25 cellular contexts compared by ENCODE assay signal in genomic region chr14:72315720-72316119, GRCh38.
"Had no signal": no experiment of that assay in that cellular context is flagged by ENCODE, and none has a peak within 500 bp of the region (broad histone marks: within the 10 kb centered on the region; RNA-seq: fewer than 3 reads in every experiment).

No MANE protein-coding gene starts in this region.

- H3K4me3 Mint-ChIP-seq: activated B cell treated with CpG ODN at 0.5 μM for 24 hours; activated CD4-positive, alpha-beta memory T cell treated with anti-CD3 and anti-CD28 coated beads for 36 hours; activated naive CD4-positive, alpha-beta T cell treated with anti-CD3 and anti-CD28 coated beads for 36 hours; activated naive CD8-positive, alpha-beta T cell treated with anti-CD3 and anti-CD28 coated beads, Interleukin-2, amount 10 ng/mL, durations not matched to agents 7 days and 5 days; activated T-cell treated with anti-CD3 and anti-CD28 coated beads, Interleukin-2, amount 50 U/mL, for 72 hours; endodermal cell; type B pancreatic cell had no signal

- DNase-seq: activated B cell treated with CpG ODN at 0.5 μM for 24 hours; activated CD4-positive, alpha-beta memory T cell treated with anti-CD3 and anti-CD28 coated beads for 36 hours; activated CD4-positive, alpha-beta T cell treated with anti-CD3 and anti-CD28 coated beads for 4 hours; activated effector memory CD4-positive, alpha-beta T cell treated with Interleukin-2 at 50 U/mL for 16 hours; activated naive CD4-positive, alpha-beta T cell treated with anti-CD3 and anti-CD28 coated beads for 36 hours; activated naive CD8-positive, alpha-beta T cell treated with anti-CD3 and anti-CD28 coated beads, Interleukin-2, amount 10 ng/mL, durations not matched to agents 7 days and 5 days; activated T-cell treated with anti-CD3 and anti-CD28 coated beads, Interleukin-2, amount 50 U/mL, for 72 hours; amniotic stem cell; cerebellar nuclear complex; endodermal cell; foreskin fibroblast; heart right ventricle; islet precursor cell; left cardiac atrium; mesenchymal stem cell; occipital lobe; stimulated activated CD4-positive, alpha-beta T cell treated with anti-CD3 and anti-CD28 coated beads, Interleukin-2, amount 100 ng/mL, for 48 hours; stimulated activated CD8-positive, alpha-beta memory T cell treated with anti-CD3 and anti-CD28 coated beads, Interleukin-4, amount 100 ng/mL, for 48 hours; stimulated activated naive CD4-positive, alpha-beta T cell treated with Interleukin-2 at 50 U/mL for 16 hours had no signal

- H3K9me3 Mint-ChIP-seq: activated B cell treated with CpG ODN at 0.5 μM for 24 hours; activated CD4-positive, alpha-beta memory T cell treated with anti-CD3 and anti-CD28 coated beads for 36 hours; activated naive CD4-positive, alpha-beta T cell treated with anti-CD3 and anti-CD28 coated beads for 36 hours; type B pancreatic cell had no signal

- H3K9me3 ChIP-seq: thoracic aorta had no signal

- H3K27ac ChIP-seq: coronary artery, epithelial cell of prostate, heart right ventricle, thoracic aorta had no signal

- H3K4me1 Mint-ChIP-seq: activated B cell treated with CpG ODN at 0.5 μM for 24 hours had no signal

- H3K27me3 ChIP-seq: heart right ventricle had no signal

- ATAC-seq: activated T-cell treated with anti-CD3 and anti-CD28 coated beads, Interleukin-2, amount 50 U/mL, for 72 hours; heart right ventricle; left cardiac atrium; sciatic nerve had no signal

- H3K27me3 Mint-ChIP-seq: type B pancreatic cell had no signal

- H3K27ac Mint-ChIP-seq: activated B cell treated with CpG ODN at 0.5 μM for 24 hours; activated CD4-positive, alpha-beta memory T cell treated with anti-CD3 and anti-CD28 coated beads for 36 hours; activated naive CD4-positive, alpha-beta T cell treated with anti-CD3 and anti-CD28 coated beads for 36 hours; activated naive CD8-positive, alpha-beta T cell treated with anti-CD3 and anti-CD28 coated beads, Interleukin-2, amount 10 ng/mL, durations not matched to agents 7 days and 5 days; activated T-cell treated with anti-CD3 and anti-CD28 coated beads, Interleukin-2, amount 50 U/mL, for 72 hours; endodermal cell; type B pancreatic cell had no signal

- H3K4me3 ChIP-seq: coronary artery, heart right ventricle, smooth muscle cell, thoracic aorta had no signal

- H3K36me3 ChIP-seq: heart right ventricle, thoracic aorta had no signal

- H3K36me3 Mint-ChIP-seq: activated CD4-positive, alpha-beta memory T cell treated with anti-CD3 and anti-CD28 coated beads for 36 hours; type B pancreatic cell had no signal
